ENCODE assay signal across 37 cellular contexts in the genomic region with DNA sequence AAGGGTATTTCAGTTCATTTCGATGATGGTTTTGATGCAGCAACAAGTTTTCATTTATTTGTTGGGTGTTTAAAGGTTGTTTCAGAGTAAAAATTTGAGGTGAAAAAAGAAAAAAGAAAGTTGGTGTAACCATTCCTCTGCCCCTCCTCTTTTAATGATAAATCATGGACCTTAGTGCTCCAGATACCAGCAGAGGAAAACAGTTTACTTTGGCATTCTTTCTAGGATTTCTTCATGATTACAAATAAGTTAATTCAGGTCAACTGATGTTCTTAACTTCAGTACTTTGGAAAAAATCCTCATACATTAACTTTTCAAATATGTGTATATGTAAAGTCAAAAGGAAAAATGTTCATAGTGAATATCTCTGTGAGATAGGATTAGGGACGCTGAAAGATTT. TPM values are rescaled to one million over a fixed set of nuclear protein-coding genes. Genes with fewer than 3 reads are reported as not detected.
"Had no signal": no experiment of that assay in that cellular context is flagged by ENCODE, and none has a peak within 500 bp of the region (broad histone marks: within the 10 kb centered on the region; RNA-seq: fewer than 3 reads in every experiment).

No MANE protein-coding gene starts in this region.

- DNase-seq: activated B cell treated with CpG ODN at 0.5 μM for 24 hours; activated CD4-positive, alpha-beta T cell treated with anti-CD3 and anti-CD28 coated beads for 48 hours; activated CD4-positive, alpha-beta T cell treated with anti-CD3 and anti-CD28 coated beads, Interleukin-2, amount 50 U/mL, for 1 hour; activated CD4-positive, alpha-beta T cell treated with anti-CD3 and anti-CD28 coated beads, Interleukin-2, amount 50 U/mL, for 48 hours; activated CD8-positive, alpha-beta memory T cell treated with anti-CD3 and anti-CD28 coated beads for 24 hours; activated CD8-positive, alpha-beta T cell treated with anti-CD3 and anti-CD28 coated beads for 36 hours; activated effector memory CD4-positive, alpha-beta T cell treated with anti-CD3 and anti-CD28 coated beads, Interleukin-2, amount 50 U/mL, for 16 hours; activated naive CD4-positive, alpha-beta T cell treated with anti-CD3 and anti-CD28 coated beads for 36 hours; activated naive CD8-positive, alpha-beta T cell treated with anti-CD3 and anti-CD28 coated beads for 36 hours; activated naive CD8-positive, alpha-beta T cell treated with anti-CD3 and anti-CD28 coated beads, Interleukin-2, amount 50 U/mL, for 24 hours; activated T-cell treated with anti-CD3 and anti-CD28 coated beads, Interleukin-2, amount 50 U/mL, for 1 hour; activated T-cell treated with anti-CD3 and anti-CD28 coated beads, Interleukin-2, amount 50 U/mL, for 48 hours; caudate nucleus; cortex of kidney; dermis blood vessel endothelial cell; effector CD4-positive, alpha-beta T cell; effector memory CD8-positive, alpha-beta T cell; esophagus squamous epithelium; foreskin melanocyte; T-helper 1 cell; T-helper 17 cell; T1000; WERI-Rb-1 had no signal

- H3K4me1 Mint-ChIP-seq: activated B cell treated with CpG ODN at 0.5 μM for 24 hours; activated naive CD8-positive, alpha-beta T cell treated with anti-CD3 and anti-CD28 coated beads for 36 hours; activated naive CD8-positive, alpha-beta T cell treated with anti-CD3 and anti-CD28 coated beads, Interleukin-2, amount 50 U/mL, for 24 hours had no signal

- H3K4me3 Mint-ChIP-seq: activated B cell treated with CpG ODN at 0.5 μM for 24 hours; activated CD8-positive, alpha-beta T cell treated with anti-CD3 and anti-CD28 coated beads for 36 hours; activated naive CD4-positive, alpha-beta T cell treated with anti-CD3 and anti-CD28 coated beads for 36 hours; activated naive CD4-positive, alpha-beta T cell treated with anti-CD3 and anti-CD28 coated beads, Interleukin-2, amount 50 U/mL, for 24 hours; activated naive CD8-positive, alpha-beta T cell treated with anti-CD3 and anti-CD28 coated beads for 36 hours; activated naive CD8-positive, alpha-beta T cell treated with anti-CD3 and anti-CD28 coated beads, Interleukin-2, amount 50 U/mL, for 24 hours; activated T-helper 1 cell treated with anti-CD3 and anti-CD28 coated beads, Interleukin-12 subunit alpha, Interleukin-12 subunit beta, Interleukin-2, Interleukin-4 antibody, amounts not matched to agents 30 ng/mL and 10 ng/mL and 1 ng/mL, durations not matched to agents 14 hours and 24 hours and 36 hours; effector memory CD8-positive, alpha-beta T cell; T-helper 17 cell; T-helper 2 cell treated with Interferon-gamma antibody and Interleukin-4, amounts not matched to agents 5 μg/mL and 100 μg/mL, for 36 hours had no signal

- H3K36me3 Mint-ChIP-seq: activated naive CD4-positive, alpha-beta T cell treated with anti-CD3 and anti-CD28 coated beads, Interleukin-2, amount 50 U/mL, for 24 hours; activated naive CD8-positive, alpha-beta T cell treated with anti-CD3 and anti-CD28 coated beads for 36 hours had no signal

- FAIRE-seq: astrocyte, colon had no signal

- H3K36me3 ChIP-seq: esophagus squamous epithelium, gastroesophageal sphincter, WERI-Rb-1 had no signal

- H3K27ac ChIP-seq: epithelial cell of prostate, esophagus squamous epithelium, gastroesophageal sphincter, WERI-Rb-1 had no signal

- H3K9me3 Mint-ChIP-seq: activated naive CD4-positive, alpha-beta T cell treated with anti-CD3 and anti-CD28 coated beads, Interleukin-2, amount 50 U/mL, for 24 hours; activated T-helper 1 cell treated with anti-CD3 and anti-CD28 coated beads, Interleukin-12 subunit alpha, Interleukin-12 subunit beta, Interleukin-2, Interleukin-4 antibody, amounts not matched to agents 30 ng/mL and 10 ng/mL and 1 ng/mL, durations not matched to agents 14 hours and 24 hours and 36 hours; activated T-helper 2 cell treated with anti-CD3 and anti-CD28 coated beads, Interferon-gamma antibody, Interleukin-2, Interleukin-4, amounts not matched to agents 10 μg/mL and 5 μg/mL and 100 μg/mL, durations not matched to agents 14 hours and 24 hours and 36 hours; T-helper 2 cell treated with Interferon-gamma antibody and Interleukin-4, amounts not matched to agents 5 μg/mL and 100 μg/mL, for 36 hours had no signal

- H3K9me3 ChIP-seq: esophagus squamous epithelium had no signal

- ATAC-seq: activated CD4-positive, CD25-positive, alpha-beta regulatory T cell treated with anti-CD3 and anti-CD28 coated beads, Interleukin-2, amount 50 U/mL, for 24 hours; activated CD8-positive, alpha-beta T cell treated with anti-CD3 and anti-CD28 coated beads for 36 hours; activated naive CD8-positive, alpha-beta T cell treated with anti-CD3 and anti-CD28 coated beads, Interleukin-2, amount 50 U/mL, for 24 hours; effector memory CD8-positive, alpha-beta T cell; gastroesophageal sphincter; T-helper 17 cell had no signal

- H3K27ac Mint-ChIP-seq: activated B cell treated with CpG ODN at 0.5 μM for 24 hours; activated CD8-positive, alpha-beta T cell treated with anti-CD3 and anti-CD28 coated beads for 36 hours; activated naive CD4-positive, alpha-beta T cell treated with anti-CD3 and anti-CD28 coated beads for 36 hours; activated naive CD4-positive, alpha-beta T cell treated with anti-CD3 and anti-CD28 coated beads, Interleukin-2, amount 50 U/mL, for 24 hours; activated naive CD8-positive, alpha-beta T cell treated with anti-CD3 and anti-CD28 coated beads for 36 hours; activated naive CD8-positive, alpha-beta T cell treated with anti-CD3 and anti-CD28 coated beads, Interleukin-2, amount 50 U/mL, for 24 hours; activated T-helper 1 cell treated with anti-CD3 and anti-CD28 coated beads, Interleukin-12 subunit alpha, Interleukin-12 subunit beta, Interleukin-2, Interleukin-4 antibody, amounts not matched to agents 30 ng/mL and 10 ng/mL and 1 ng/mL, durations not matched to agents 14 hours and 24 hours and 36 hours; activated T-helper 2 cell treated with anti-CD3 and anti-CD28 coated beads, Interferon-gamma antibody, Interleukin-2, Interleukin-4, amounts not matched to agents 10 μg/mL and 5 μg/mL and 100 μg/mL, durations not matched to agents 14 hours and 24 hours and 36 hours; effector memory CD8-positive, alpha-beta T cell; T-helper 17 cell; T-helper 2 cell treated with Interferon-gamma antibody and Interleukin-4, amounts not matched to agents 5 μg/mL and 100 μg/mL, for 36 hours had no signal

- H3K4me3 ChIP-seq: esophagus squamous epithelium, gastroesophageal sphincter had no signal

RNA-seq across cellular contexts. Expression of gene RBP4, which starts 2.0 kb away (rescaled TPM):
- total RNA-seq: activated B cell treated with CpG ODN at 0.5 μM for 24 hours; activated CD8-positive, alpha-beta T cell treated with anti-CD3 and anti-CD28 coated beads for 36 hours; activated naive CD4-positive, alpha-beta T cell treated with anti-CD3 and anti-CD28 coated beads for 36 hours; activated naive CD8-positive, alpha-beta T cell treated with anti-CD3 and anti-CD28 coated beads for 36 hours; activated T-helper 1 cell treated with anti-CD3 and anti-CD28 coated beads, Interleukin-12 subunit alpha, Interleukin-12 subunit beta, Interleukin-2, Interleukin-4 antibody, amounts not matched to agents 30 ng/mL and 10 ng/mL and 1 ng/mL, durations not matched to agents 14 hours and 24 hours and 36 hours; activated T-helper 2 cell treated with anti-CD3 and anti-CD28 coated beads, Interferon-gamma antibody, Interleukin-2, Interleukin-4, amounts not matched to agents 10 μg/mL and 5 μg/mL and 100 μg/mL, durations not matched to agents 14 hours and 24 hours and 36 hours; dermis blood vessel endothelial cell; fibroblast of lung; fibroblast of villous mesenchyme; glomerular endothelial cell; T-helper 17 cell had no signal

RNA-seq across cellular contexts. Expression of gene PDE6C, which starts 9.3 kb away (rescaled TPM):
- total RNA-seq: activated B cell treated with CpG ODN at 0.5 μM for 24 hours; activated CD8-positive, alpha-beta T cell treated with anti-CD3 and anti-CD28 coated beads for 36 hours; activated naive CD4-positive, alpha-beta T cell treated with anti-CD3 and anti-CD28 coated beads for 36 hours; activated naive CD8-positive, alpha-beta T cell treated with anti-CD3 and anti-CD28 coated beads for 36 hours; activated T-helper 1 cell treated with anti-CD3 and anti-CD28 coated beads, Interleukin-12 subunit alpha, Interleukin-12 subunit beta, Interleukin-2, Interleukin-4 antibody, amounts not matched to agents 30 ng/mL and 10 ng/mL and 1 ng/mL, durations not matched to agents 14 hours and 24 hours and 36 hours; activated T-helper 2 cell treated with anti-CD3 and anti-CD28 coated beads, Interferon-gamma antibody, Interleukin-2, Interleukin-4, amounts not matched to agents 10 μg/mL and 5 μg/mL and 100 μg/mL, durations not matched to agents 14 hours and 24 hours and 36 hours; astrocyte; chondrocyte; dermis blood vessel endothelial cell; esophagus squamous epithelium; fibroblast of lung; fibroblast of villous mesenchyme; gastroesophageal sphincter; glomerular endothelial cell; T-helper 17 cell had no signal
- polyA plus RNA-seq: esophagus, fibroblast of lung had no signal

RNA-seq across cellular contexts. Expression of gene FFAR4, which starts 36.6 kb away (rescaled TPM):
- total RNA-seq: activated B cell treated with CpG ODN at 0.5 μM for 24 hours; activated CD8-positive, alpha-beta T cell treated with anti-CD3 and anti-CD28 coated beads for 36 hours; activated naive CD4-positive, alpha-beta T cell treated with anti-CD3 and anti-CD28 coated beads for 36 hours; activated naive CD8-positive, alpha-beta T cell treated with anti-CD3 and anti-CD28 coated beads for 36 hours; activated T-helper 1 cell treated with anti-CD3 and anti-CD28 coated beads, Interleukin-12 subunit alpha, Interleukin-12 subunit beta, Interleukin-2, Interleukin-4 antibody, amounts not matched to agents 30 ng/mL and 10 ng/mL and 1 ng/mL, durations not matched to agents 14 hours and 24 hours and 36 hours; activated T-helper 2 cell treated with anti-CD3 and anti-CD28 coated beads, Interferon-gamma antibody, Interleukin-2, Interleukin-4, amounts not matched to agents 10 μg/mL and 5 μg/mL and 100 μg/mL, durations not matched to agents 14 hours and 24 hours and 36 hours; astrocyte; chondrocyte; dermis blood vessel endothelial cell; fibroblast of lung; fibroblast of villous mesenchyme; gastroesophageal sphincter; glomerular endothelial cell; T-helper 17 cell had no signal
- polyA plus RNA-seq: fibroblast of lung had no signal
